In the genomic region with DNA sequence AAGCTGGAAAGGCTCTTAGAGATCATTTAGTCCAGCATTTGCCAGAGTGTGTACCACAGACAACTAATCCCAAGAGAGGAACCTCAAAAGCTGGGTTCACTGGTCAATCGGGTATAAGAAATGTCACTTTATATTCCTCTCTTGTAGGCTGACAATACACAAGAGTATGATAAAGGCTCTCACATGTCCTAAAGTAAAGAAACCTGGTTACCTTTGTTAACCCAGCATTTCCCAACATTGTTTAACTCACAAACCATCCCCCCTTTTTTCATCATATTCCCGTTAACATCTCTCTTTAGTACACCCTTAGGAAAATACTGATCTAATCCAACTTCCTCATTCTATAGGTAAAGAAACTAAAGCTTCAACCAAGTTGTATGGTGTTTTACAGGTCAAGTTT, we compare ENCODE assay signal across 1 cellular context.
TF ChIP-seq lines count a peak whose summit lies in the region.

No MANE protein-coding gene starts in this region.

TF ChIP-seq in H1, 55 proteins besides CTCF, POLR2A, EP300 and RAD21 (continued from another document):
- TF ChIP-seq, protein P1, sequence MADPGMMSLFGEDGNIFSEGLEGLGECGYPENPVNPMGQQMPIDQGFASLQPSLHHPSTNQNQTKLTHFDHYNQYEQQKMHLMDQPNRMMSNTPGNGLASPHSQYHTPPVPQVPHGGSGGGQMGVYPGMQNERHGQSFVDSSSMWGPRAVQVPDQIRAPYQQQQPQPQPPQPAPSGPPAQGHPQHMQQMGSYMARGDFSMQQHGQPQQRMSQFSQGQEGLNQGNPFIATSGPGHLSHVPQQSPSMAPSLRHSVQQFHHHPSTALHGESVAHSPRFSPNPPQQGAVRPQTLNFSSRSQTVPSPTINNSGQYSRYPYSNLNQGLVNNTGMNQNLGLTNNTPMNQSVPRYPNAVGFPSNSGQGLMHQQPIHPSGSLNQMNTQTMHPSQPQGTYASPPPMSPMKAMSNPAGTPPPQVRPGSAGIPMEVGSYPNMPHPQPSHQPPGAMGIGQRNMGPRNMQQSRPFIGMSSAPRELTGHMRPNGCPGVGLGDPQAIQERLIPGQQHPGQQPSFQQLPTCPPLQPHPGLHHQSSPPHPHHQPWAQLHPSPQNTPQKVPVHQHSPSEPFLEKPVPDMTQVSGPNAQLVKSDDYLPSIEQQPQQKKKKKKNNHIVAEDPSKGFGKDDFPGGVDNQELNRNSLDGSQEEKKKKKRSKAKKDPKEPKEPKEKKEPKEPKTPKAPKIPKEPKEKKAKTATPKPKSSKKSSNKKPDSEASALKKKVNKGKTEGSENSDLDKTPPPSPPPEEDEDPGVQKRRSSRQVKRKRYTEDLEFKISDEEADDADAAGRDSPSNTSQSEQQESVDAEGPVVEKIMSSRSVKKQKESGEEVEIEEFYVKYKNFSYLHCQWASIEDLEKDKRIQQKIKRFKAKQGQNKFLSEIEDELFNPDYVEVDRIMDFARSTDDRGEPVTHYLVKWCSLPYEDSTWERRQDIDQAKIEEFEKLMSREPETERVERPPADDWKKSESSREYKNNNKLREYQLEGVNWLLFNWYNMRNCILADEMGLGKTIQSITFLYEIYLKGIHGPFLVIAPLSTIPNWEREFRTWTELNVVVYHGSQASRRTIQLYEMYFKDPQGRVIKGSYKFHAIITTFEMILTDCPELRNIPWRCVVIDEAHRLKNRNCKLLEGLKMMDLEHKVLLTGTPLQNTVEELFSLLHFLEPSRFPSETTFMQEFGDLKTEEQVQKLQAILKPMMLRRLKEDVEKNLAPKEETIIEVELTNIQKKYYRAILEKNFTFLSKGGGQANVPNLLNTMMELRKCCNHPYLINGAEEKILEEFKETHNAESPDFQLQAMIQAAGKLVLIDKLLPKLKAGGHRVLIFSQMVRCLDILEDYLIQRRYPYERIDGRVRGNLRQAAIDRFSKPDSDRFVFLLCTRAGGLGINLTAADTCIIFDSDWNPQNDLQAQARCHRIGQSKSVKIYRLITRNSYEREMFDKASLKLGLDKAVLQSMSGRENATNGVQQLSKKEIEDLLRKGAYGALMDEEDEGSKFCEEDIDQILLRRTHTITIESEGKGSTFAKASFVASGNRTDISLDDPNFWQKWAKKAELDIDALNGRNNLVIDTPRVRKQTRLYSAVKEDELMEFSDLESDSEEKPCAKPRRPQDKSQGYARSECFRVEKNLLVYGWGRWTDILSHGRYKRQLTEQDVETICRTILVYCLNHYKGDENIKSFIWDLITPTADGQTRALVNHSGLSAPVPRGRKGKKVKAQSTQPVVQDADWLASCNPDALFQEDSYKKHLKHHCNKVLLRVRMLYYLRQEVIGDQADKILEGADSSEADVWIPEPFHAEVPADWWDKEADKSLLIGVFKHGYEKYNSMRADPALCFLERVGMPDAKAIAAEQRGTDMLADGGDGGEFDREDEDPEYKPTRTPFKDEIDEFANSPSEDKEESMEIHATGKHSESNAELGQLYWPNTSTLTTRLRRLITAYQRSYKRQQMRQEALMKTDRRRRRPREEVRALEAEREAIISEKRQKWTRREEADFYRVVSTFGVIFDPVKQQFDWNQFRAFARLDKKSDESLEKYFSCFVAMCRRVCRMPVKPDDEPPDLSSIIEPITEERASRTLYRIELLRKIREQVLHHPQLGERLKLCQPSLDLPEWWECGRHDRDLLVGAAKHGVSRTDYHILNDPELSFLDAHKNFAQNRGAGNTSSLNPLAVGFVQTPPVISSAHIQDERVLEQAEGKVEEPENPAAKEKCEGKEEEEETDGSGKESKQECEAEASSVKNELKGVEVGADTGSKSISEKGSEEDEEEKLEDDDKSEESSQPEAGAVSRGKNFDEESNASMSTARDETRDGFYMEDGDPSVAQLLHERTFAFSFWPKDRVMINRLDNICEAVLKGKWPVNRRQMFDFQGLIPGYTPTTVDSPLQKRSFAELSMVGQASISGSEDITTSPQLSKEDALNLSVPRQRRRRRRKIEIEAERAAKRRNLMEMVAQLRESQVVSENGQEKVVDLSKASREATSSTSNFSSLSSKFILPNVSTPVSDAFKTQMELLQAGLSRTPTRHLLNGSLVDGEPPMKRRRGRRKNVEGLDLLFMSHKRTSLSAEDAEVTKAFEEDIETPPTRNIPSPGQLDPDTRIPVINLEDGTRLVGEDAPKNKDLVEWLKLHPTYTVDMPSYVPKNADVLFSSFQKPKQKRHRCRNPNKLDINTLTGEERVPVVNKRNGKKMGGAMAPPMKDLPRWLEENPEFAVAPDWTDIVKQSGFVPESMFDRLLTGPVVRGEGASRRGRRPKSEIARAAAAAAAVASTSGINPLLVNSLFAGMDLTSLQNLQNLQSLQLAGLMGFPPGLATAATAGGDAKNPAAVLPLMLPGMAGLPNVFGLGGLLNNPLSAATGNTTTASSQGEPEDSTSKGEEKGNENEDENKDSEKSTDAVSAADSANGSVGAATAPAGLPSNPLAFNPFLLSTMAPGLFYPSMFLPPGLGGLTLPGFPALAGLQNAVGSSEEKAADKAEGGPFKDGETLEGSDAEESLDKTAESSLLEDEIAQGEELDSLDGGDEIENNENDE (IDR thresholded peaks at IDR 0.05; ENCODE audit: insufficient replicate concordance, low read length), result no peak
